In genomic region chr6:28776269-28777146, GRCh38 we compare ENCODE assay signal across 14 cellular contexts.
A peak's percentile ranks its signal among the peaks of the same experiment; 100 is the strongest.
DNase-seq lines count a peak whose midpoint lies in the region; TF ChIP-seq lines count a peak whose summit lies in the region.
"Had no signal": no experiment of that assay in that cellular context is flagged by ENCODE, and none has a peak within 500 bp of the region (broad histone marks: within the 10 kb centered on the region; RNA-seq: fewer than 3 reads in every experiment).

No MANE protein-coding gene starts in this region.

- H3K4me3 ChIP-seq in A673 (ENCODE audit: low read depth, low read length, poor library complexity, severe bottlenecking): peak overlapping the region; percentile 38
- no peak overlapping the region for H3K4me3 ChIP-seq in HEK293 (ENCODE audit: low read depth, low read length)
- H3K4me3 ChIP-seq: left ventricle myocardium inferior, uterus had no signal

- H3K9me3 ChIP-seq in A673 (ENCODE audit: low read depth, low read length, poor library complexity, severe bottlenecking): no peaks in the 10 kb centered on the region
- H3K9me3 ChIP-seq in HEK293 (ENCODE audit: control insufficient read depth, insufficient read depth, low read depth, low read length): no peaks in the 10 kb centered on the region
- H3K9me3 ChIP-seq: left ventricle myocardium inferior, uterus had no signal

- DNase-seq in A673 (ENCODE audit: low spot score): peak; percentile 49
- peak; percentile 59 for DNase-seq in OCI-M2 (lab: John Stamatoyannopoulos, UW; ENCODE audit: unreplicated experiment)
- peak; percentile 8 to 23 for DNase-seq in erythroblast (lab: John Stamatoyannopoulos, UW)
- no peak for DNase-seq in HPDE6-E6E7 (ENCODE audit: extremely low spot score)
- no peak for DNase-seq in DMS53 (lab: John Stamatoyannopoulos, UW)
- no peak for DNase-seq in NCI-H2171 treated with DMSO at 0.1 percent for 48 hours (lab: John Stamatoyannopoulos, UW)
- DNase-seq in SKM-1 treated with dmso at 0.1 percent for 144 hours (lab: John Stamatoyannopoulos, UW; ENCODE audit: unreplicated experiment): no peak
- DNase-seq: activated CD4-positive, alpha-beta T cell treated with anti-CD3 and anti-CD28 coated beads, Interleukin-2, amount 50 U/mL, for 1 hour; Karpas-422; left ventricle myocardium inferior; NCI-H2029; NK-92 treated with Interleukin-12 subunit alpha and Interleukin-12 subunit beta, amount 100 ng/mL, for 24 hours; uterus had no signal

- TF ChIP-seq CTCF in A673 (conservative IDR thresholded peaks at IDR 0.05; ENCODE audit: low read depth, low read length) (no peak), HEK293 (tag by site-specific recombination; IDR thresholded peaks at IDR 0.05) (no peak)

- BruUV-seq in A673 (replicated peaks; lab: Mats Ljungman, UMichigan): no TSS peak

- H3K36me3 ChIP-seq in A673 (ENCODE audit: insufficient read depth, low read length, poor library complexity, severe bottlenecking): no peaks in the 10 kb centered on the region
- no peaks in the 10 kb centered on the region for H3K36me3 ChIP-seq in HEK293 (ENCODE audit: control insufficient read depth in 2 of 2, insufficient read depth in 1 of 2, low read length in 2 of 2)
- H3K36me3 ChIP-seq: left ventricle myocardium inferior, uterus had no signal

- H3K27ac ChIP-seq in A673 (ENCODE audit: low read depth, low read length, poor library complexity, severe bottlenecking) (no peak overlapping the region), HEK293 (ENCODE audit: extremely low read depth, low read depth, low read length) (peak overlapping the region; percentile 81)
- H3K27ac ChIP-seq: left ventricle myocardium inferior, uterus had no signal

- POLR2A ChIA-PET in A673 (lab: Charles Lee; ENCODE audit: low non-redundant PET): no interaction called here
- POLR2A ChIA-PET in HEK293 (lab: Yijun Ruan, JAX): interaction anchor here (0.5 to 2.2 kb wide), 4 partner anchors 11 to 209 kb away, joined by 3 to 5 read pairs (median 4); no protein-coding TSS in a partner anchor

- CTCF ChIA-PET in A673 (lab: Charles Lee) (interaction anchor here (0.6 kb wide), 1 partner anchor 29 kb away, joined by 27 read pairs; no protein-coding TSS in a partner anchor), HEK293 (lab: Yijun Ruan, JAX) (interaction anchor here (0.6 to 1.9 kb wide), 5 partner anchors 9 to 218 kb away, joined by 3 to 7 read pairs (median 3); no protein-coding TSS in a partner anchor)

- H3K27me3 ChIP-seq in A673 (replicated peaks; ENCODE audit: insufficient read depth, low read depth, low read length, poor library complexity): peaks cover 3% of the 10 kb centered on the region

- H3K4me1 ChIP-seq in A673 (ENCODE audit: insufficient read depth, low read length, poor library complexity, severe bottlenecking) (peaks cover 3% of the 10 kb centered on the region), HEK293 (ENCODE audit: control insufficient read depth, insufficient read depth, low read length) (peaks cover 19% of the 10 kb centered on the region)
- H3K4me1 ChIP-seq: left ventricle myocardium inferior, uterus had no signal

- TF ChIP-seq POLR2A in erythroblast (IDR thresholded peaks at IDR 0.05; ENCODE audit: low read length): no peak

- intact Hi-C loops in A673 (cut with micrococcal nuclease; ENCODE audit: unreplicated experiment): no loop called here

TF ChIP-seq in HEK293, 187 proteins besides CTCF, POLR2A, EP300 and RAD21 (continues in another document):
- TF ChIP-seq PRDM2 (tag by site-specific recombination; IDR thresholded peaks at IDR 0.05; ENCODE audit: borderline replicate concordance) (no peak), ZSCAN4 (tag by site-specific recombination; IDR thresholded peaks at IDR 0.05) (no peak), ZBTB17 (tag by site-specific recombination; IDR thresholded peaks at IDR 0.05) (peak; percentile 43; the same call in 1 of the 2 replicates), ZNF555 (tag by site-specific recombination; conservative IDR thresholded peaks at IDR 0.05) (no peak), ZBTB7A (tag by site-specific recombination; IDR thresholded peaks at IDR 0.05; ENCODE audit: low read depth) (no peak), ZNF19 (tag by site-specific recombination; IDR thresholded peaks at IDR 0.05; ENCODE audit: low read depth) (no peak), PRDM6 (tag by site-specific recombination; IDR thresholded peaks at IDR 0.05) (peak; percentile 63; the same call in 1 of the 2 replicates), ZNF48 (tag by site-specific recombination; IDR thresholded peaks at IDR 0.05) (no peak), ZBTB20 (tag by site-specific recombination; IDR thresholded peaks at IDR 0.05) (no peak), PATZ1 (tag by site-specific recombination; IDR thresholded peaks at IDR 0.05) (0 out of 2 replicates have a peak, but pooled peaks have one; percentile 36)

Comparison
In these comparisons a context has a peak if more than half of its experiments do, and no peak if none do; other contexts are left out.
1. DNase-seq: peak in A673 (single experiment), OCI-M2 (single experiment) and erythroblast (2 of 2); none in HPDE6-E6E7 (single experiment), DMS53 (single experiment), NCI-H2171 treated with DMSO at 0.1 percent for 48 hours (single experiment) and SKM-1 treated with dmso at 0.1 percent for 144 hours (single experiment).